In genomic region chr1:24933468-24933867, GRCh38 we compare ENCODE assay signal across 2 cellular contexts.
TF ChIP-seq lines count a peak whose summit lies in the region.

No MANE protein-coding gene starts in this region.

TF ChIP-seq in IMR-90, 13 proteins besides CTCF, POLR2A, EP300 and RAD21:
- TF ChIP-seq SMC3 (IDR thresholded peaks at IDR 0.05; ENCODE audit: low read depth, low read length) (no peak), CEBPB (IDR thresholded peaks at IDR 0.05; ENCODE audit: low read depth, low read length) (no peak), BHLHE40 (IDR thresholded peaks at IDR 0.05; ENCODE audit: low read depth, low read length) (no peak)

TF ChIP-seq in GM12878, 131 proteins besides CTCF, POLR2A, EP300 and RAD21:
- TF ChIP-seq POLR2AphosphoS5 (IDR thresholded peaks at IDR 0.05; ENCODE audit: low read length) (0 out of 2 replicates have a peak, but pooled peaks have one; percentile 44), SIX5 (IDR thresholded peaks at IDR 0.05; ENCODE audit: low read depth, low read length, severe bottlenecking) (no peak), REST (IDR thresholded peaks at IDR 0.05; ENCODE audit: low read depth, low read length) (no peak), NRF1 (conservative IDR thresholded peaks at IDR 0.05; ENCODE audit: low read depth, low read length) (no peak), YY1 (IDR thresholded peaks at IDR 0.05; ENCODE audit: low read depth, low read length) (no peak), RUNX3 (IDR thresholded peaks at IDR 0.05; ENCODE audit: low read length) (no peak), ZNF24 (IDR thresholded peaks at IDR 0.05) (no peak)
- TF ChIP-seq, protein P1, sequence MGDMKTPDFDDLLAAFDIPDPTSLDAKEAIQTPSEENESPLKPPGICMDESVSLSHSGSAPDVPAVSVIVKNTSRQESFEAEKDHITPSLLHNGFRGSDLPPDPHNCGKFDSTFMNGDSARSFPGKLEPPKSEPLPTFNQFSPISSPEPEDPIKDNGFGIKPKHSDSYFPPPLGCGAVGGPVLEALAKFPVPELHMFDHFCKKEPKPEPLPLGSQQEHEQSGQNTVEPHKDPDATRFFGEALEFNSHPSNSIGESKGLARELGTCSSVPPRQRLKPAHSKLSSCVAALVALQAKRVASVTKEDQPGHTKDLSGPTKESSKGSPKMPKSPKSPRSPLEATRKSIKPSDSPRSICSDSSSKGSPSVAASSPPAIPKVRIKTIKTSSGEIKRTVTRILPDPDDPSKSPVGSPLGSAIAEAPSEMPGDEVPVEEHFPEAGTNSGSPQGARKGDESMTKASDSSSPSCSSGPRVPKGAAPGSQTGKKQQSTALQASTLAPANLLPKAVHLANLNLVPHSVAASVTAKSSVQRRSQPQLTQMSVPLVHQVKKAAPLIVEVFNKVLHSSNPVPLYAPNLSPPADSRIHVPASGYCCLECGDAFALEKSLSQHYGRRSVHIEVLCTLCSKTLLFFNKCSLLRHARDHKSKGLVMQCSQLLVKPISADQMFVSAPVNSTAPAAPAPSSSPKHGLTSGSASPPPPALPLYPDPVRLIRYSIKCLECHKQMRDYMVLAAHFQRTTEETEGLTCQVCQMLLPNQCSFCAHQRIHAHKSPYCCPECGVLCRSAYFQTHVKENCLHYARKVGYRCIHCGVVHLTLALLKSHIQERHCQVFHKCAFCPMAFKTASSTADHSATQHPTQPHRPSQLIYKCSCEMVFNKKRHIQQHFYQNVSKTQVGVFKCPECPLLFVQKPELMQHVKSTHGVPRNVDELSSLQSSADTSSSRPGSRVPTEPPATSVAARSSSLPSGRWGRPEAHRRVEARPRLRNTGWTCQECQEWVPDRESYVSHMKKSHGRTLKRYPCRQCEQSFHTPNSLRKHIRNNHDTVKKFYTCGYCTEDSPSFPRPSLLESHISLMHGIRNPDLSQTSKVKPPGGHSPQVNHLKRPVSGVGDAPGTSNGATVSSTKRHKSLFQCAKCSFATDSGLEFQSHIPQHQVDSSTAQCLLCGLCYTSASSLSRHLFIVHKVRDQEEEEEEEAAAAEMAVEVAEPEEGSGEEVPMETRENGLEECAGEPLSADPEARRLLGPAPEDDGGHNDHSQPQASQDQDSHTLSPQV (IDR thresholded peaks at IDR 0.05): no peak
- TF ChIP-seq, protein P2, sequence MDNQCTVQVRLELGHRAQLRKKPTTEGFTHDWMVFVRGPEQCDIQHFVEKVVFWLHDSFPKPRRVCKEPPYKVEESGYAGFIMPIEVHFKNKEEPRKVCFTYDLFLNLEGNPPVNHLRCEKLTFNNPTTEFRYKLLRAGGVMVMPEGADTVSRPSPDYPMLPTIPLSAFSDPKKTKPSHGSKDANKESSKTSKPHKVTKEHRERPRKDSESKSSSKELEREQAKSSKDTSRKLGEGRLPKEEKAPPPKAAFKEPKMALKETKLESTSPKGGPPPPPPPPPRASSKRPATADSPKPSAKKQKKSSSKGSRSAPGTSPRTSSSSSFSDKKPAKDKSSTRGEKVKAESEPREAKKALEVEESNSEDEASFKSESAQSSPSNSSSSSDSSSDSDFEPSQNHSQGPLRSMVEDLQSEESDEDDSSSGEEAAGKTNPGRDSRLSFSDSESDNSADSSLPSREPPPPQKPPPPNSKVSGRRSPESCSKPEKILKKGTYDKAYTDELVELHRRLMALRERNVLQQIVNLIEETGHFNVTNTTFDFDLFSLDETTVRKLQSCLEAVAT (IDR thresholded peaks at IDR 0.05): peak; percentile 14; the same call in 1 of the 2 replicates
- TF ChIP-seq, protein P3, sequence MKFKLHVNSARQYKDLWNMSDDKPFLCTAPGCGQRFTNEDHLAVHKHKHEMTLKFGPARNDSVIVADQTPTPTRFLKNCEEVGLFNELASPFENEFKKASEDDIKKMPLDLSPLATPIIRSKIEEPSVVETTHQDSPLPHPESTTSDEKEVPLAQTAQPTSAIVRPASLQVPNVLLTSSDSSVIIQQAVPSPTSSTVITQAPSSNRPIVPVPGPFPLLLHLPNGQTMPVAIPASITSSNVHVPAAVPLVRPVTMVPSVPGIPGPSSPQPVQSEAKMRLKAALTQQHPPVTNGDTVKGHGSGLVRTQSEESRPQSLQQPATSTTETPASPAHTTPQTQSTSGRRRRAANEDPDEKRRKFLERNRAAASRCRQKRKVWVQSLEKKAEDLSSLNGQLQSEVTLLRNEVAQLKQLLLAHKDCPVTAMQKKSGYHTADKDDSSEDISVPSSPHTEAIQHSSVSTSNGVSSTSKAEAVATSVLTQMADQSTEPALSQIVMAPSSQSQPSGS (IDR thresholded peaks at IDR 0.05; ENCODE audit: low read length): no peak
